ENCODE assay signal across 2 cellular contexts in the genomic region with DNA sequence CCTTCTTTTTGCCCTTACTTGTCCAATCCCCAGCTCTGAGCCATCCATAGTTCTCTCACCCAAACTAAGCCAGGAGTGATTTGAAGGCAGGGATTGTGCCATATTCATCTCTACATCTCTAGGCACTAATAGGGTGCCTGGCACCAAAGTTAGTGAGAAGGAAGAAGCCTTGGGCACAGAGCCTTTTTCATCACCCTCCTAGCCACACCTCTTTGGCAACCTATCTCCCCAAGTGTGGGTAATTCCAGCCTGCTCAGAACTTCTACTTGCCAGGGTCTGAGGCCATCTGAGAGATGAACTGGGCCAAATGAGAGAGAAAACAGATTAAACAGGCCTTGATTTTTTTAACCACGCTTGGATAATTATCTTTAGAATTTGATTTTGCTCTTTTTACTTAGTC.
TF ChIP-seq lines count a peak whose summit lies in the region.

No MANE protein-coding gene starts in this region.

TF ChIP-seq in GM23338, 12 proteins besides CTCF, POLR2A, EP300 and RAD21 (continues in another document):
- TF ChIP-seq JUNB (IDR thresholded peaks at IDR 0.05; ENCODE audit: unreplicated experiment) (no peak), NANOG (IDR thresholded peaks at IDR 0.05; ENCODE audit: borderline replicate concordance) (no peak), EZH2phosphoT487 (IDR thresholded peaks at IDR 0.05; ENCODE audit: unreplicated experiment) (no peak), ZNF114 (CRISPR knock-in tag; IDR thresholded peaks at IDR 0.05) (no peak), EZH2 (IDR thresholded peaks at IDR 0.05; ENCODE audit: low read depth, unreplicated experiment) (no peak), ZNF462 (CRISPR knock-in tag; IDR thresholded peaks at IDR 0.05) (no peak), CREB1 (CRISPR knock-in tag; IDR thresholded peaks at IDR 0.05; ENCODE audit: low read depth) (no peak), STAT1 (IDR thresholded peaks at IDR 0.05; ENCODE audit: unreplicated experiment) (no peak), ZNF331 (CRISPR knock-in tag; IDR thresholded peaks at IDR 0.05; ENCODE audit: low read depth) (no peak)
- TF ChIP-seq, protein P1, sequence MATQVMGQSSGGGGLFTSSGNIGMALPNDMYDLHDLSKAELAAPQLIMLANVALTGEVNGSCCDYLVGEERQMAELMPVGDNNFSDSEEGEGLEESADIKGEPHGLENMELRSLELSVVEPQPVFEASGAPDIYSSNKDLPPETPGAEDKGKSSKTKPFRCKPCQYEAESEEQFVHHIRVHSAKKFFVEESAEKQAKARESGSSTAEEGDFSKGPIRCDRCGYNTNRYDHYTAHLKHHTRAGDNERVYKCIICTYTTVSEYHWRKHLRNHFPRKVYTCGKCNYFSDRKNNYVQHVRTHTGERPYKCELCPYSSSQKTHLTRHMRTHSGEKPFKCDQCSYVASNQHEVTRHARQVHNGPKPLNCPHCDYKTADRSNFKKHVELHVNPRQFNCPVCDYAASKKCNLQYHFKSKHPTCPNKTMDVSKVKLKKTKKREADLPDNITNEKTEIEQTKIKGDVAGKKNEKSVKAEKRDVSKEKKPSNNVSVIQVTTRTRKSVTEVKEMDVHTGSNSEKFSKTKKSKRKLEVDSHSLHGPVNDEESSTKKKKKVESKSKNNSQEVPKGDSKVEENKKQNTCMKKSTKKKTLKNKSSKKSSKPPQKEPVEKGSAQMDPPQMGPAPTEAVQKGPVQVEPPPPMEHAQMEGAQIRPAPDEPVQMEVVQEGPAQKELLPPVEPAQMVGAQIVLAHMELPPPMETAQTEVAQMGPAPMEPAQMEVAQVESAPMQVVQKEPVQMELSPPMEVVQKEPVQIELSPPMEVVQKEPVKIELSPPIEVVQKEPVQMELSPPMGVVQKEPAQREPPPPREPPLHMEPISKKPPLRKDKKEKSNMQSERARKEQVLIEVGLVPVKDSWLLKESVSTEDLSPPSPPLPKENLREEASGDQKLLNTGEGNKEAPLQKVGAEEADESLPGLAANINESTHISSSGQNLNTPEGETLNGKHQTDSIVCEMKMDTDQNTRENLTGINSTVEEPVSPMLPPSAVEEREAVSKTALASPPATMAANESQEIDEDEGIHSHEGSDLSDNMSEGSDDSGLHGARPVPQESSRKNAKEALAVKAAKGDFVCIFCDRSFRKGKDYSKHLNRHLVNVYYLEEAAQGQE (IDR thresholded peaks at IDR 0.05; ENCODE audit: unreplicated experiment): no peak

TF ChIP-seq in SK-N-SH, 30 proteins besides CTCF, POLR2A, EP300 and RAD21:
- TF ChIP-seq SMC3 (IDR thresholded peaks at IDR 0.05; ENCODE audit: low read depth, low read length): no peak
- no peak for TF ChIP-seq TAF1 (IDR thresholded peaks at IDR 0.05; ENCODE audit: borderline replicate concordance, low read depth, low read length)
- TF ChIP-seq GABPA (IDR thresholded peaks at IDR 0.05; ENCODE audit: low read depth): no peak
- TF ChIP-seq GATA2 (CRISPR knock-in tag; IDR thresholded peaks at IDR 0.05): no peak
